Comparison of ENCODE assay signal across 1 cellular context in the genomic region with DNA sequence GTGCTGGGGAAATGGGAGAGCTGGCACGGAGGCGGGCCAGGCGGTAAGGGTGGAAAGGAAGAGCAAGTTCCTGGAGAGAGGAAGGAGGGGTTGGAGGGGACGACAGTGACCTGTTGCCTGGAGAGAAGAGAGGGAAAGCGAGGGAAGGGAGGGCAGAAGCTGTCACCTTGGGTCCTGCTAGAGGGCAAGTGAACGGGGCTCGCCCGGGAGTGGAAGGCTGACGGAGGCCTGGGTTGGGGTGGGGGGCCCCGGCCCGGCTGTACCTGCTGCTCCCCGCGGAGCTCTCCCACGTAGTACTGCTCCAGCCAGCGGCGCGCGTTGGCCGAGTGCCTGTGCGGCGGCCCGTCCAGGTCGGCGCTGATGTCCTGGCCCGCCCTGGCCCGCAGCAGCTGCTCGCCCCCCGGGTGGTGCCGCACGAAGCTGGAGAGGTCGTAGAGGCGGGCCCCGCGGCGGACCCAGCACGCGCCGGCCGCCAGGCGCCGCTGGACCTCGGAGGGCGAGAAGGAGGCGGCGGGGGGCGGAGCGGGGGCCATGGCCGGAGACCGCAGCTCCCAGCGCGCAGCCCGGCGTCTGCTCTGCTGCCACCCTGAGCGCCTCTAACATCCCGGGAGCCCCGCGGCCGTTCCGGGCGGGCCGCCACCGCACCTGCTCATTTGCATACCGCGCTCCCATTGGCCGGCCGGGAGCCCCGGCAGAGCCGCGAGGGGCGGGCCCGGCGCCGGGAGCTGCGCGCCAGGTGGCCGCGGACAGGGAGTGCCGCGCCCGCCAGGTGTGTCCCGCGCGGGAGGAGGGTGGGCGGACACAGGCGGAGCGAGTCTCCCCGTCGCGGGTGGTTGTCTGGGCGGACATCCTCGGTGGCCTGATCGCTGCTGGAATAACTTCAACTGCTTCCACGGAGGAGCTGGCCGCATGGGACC.
A peak's percentile ranks its signal among the peaks of the same experiment; 100 is the strongest.
TF ChIP-seq lines count a peak whose summit lies in the region.

A gene with protein sequence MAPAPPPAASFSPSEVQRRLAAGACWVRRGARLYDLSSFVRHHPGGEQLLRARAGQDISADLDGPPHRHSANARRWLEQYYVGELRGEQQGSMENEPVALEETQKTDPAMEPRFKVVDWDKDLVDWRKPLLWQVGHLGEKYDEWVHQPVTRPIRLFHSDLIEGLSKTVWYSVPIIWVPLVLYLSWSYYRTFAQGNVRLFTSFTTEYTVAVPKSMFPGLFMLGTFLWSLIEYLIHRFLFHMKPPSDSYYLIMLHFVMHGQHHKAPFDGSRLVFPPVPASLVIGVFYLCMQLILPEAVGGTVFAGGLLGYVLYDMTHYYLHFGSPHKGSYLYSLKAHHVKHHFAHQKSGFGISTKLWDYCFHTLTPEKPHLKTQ (minus strand): TSS at position 598 of the 917 bp plus-strand sequence. CDS start 65 bp downstream, at position 533.

TF ChIP-seq in HepG2, 621 proteins besides CTCF, POLR2A, EP300 and RAD21 (continued from another document and continues in another):
- TF ChIP-seq DZIP1 (CRISPR knock-in tag; IDR thresholded peaks at IDR 0.05) (no peak), ZFP36 (IDR thresholded peaks at IDR 0.05; ENCODE audit: borderline replicate concordance, low read depth, low read length, partially characterized antibody) (no peak), ARHGAP35 (CRISPR knock-in tag; IDR thresholded peaks at IDR 0.05; ENCODE audit: borderline replicate concordance) (no peak), NCOA2 (CRISPR knock-in tag; IDR thresholded peaks at IDR 0.05) (no peak), TOPORS (CRISPR knock-in tag; IDR thresholded peaks at IDR 0.05) (peak; percentile 82), TARDBP (CRISPR knock-in tag; IDR thresholded peaks at IDR 0.05) (peak; percentile 49; the same call in 1 of the 2 replicates), BRF2 (CRISPR knock-in tag; IDR thresholded peaks at IDR 0.05) (peak; percentile 60; the same call in 1 of the 2 replicates), ZFP90 (CRISPR knock-in tag; IDR thresholded peaks at IDR 0.05; ENCODE audit: borderline replicate concordance) (peak; percentile 20; the same call in 1 of the 2 replicates), ZNF530 (CRISPR knock-in tag; IDR thresholded peaks at IDR 0.05; ENCODE audit: low read depth) (no peak), DRAP1 (CRISPR knock-in tag; IDR thresholded peaks at IDR 0.05) (no peak), ELF1 (CRISPR knock-in tag; IDR thresholded peaks at IDR 0.05) (no peak), HNF4A (CRISPR knock-in tag; IDR thresholded peaks at IDR 0.05) (no peak), ZNF337 (CRISPR knock-in tag; IDR thresholded peaks at IDR 0.05; ENCODE audit: borderline replicate concordance, low read depth) (no peak), HOXD1 (CRISPR knock-in tag; IDR thresholded peaks at IDR 0.05) (0 out of 2 replicates have a peak, but pooled peaks have one; percentile 33), ZGPAT (CRISPR knock-in tag; IDR thresholded peaks at IDR 0.05) (no peak), PLRG1 (conservative IDR thresholded peaks at IDR 0.05) (no peak), ZNF761 (CRISPR knock-in tag; conservative IDR thresholded peaks at IDR 0.05) (peak; percentile 91; the same call in 1 of the 2 replicates), NPAS2 (CRISPR knock-in tag; IDR thresholded peaks at IDR 0.05; ENCODE audit: borderline replicate concordance) (no peak), KLF12 (CRISPR knock-in tag; IDR thresholded peaks at IDR 0.05; ENCODE audit: borderline replicate concordance) (peak; percentile 74), SP140L (CRISPR knock-in tag; IDR thresholded peaks at IDR 0.05; ENCODE audit: borderline replicate concordance) (no peak), ZNF232 (CRISPR knock-in tag; IDR thresholded peaks at IDR 0.05; ENCODE audit: borderline replicate concordance) (no peak), KDM1A (CRISPR knock-in tag; IDR thresholded peaks at IDR 0.05) (no peak), NR2F6 (IDR thresholded peaks at IDR 0.05) (no peak), NR2F6 (CRISPR knock-in tag; IDR thresholded peaks at IDR 0.05) (no peak), ZNF292 (CRISPR knock-in tag; IDR thresholded peaks at IDR 0.05; ENCODE audit: borderline replicate concordance, low read depth) (no peak), ZNF484 (CRISPR knock-in tag; IDR thresholded peaks at IDR 0.05; ENCODE audit: borderline replicate concordance, low read depth) (no peak), ZNF207 (IDR thresholded peaks at IDR 0.05; ENCODE audit: borderline replicate concordance) (no peak), ZNF160 (CRISPR knock-in tag; IDR thresholded peaks at IDR 0.05) (no peak), ZNF441 (CRISPR knock-in tag; IDR thresholded peaks at IDR 0.05; ENCODE audit: borderline replicate concordance) (peak; percentile 47; the same call in 1 of the 2 replicates), POGZ (CRISPR knock-in tag; IDR thresholded peaks at IDR 0.05) (no peak), ZNF777 (CRISPR knock-in tag; IDR thresholded peaks at IDR 0.05) (peak; percentile 60; the same call in 1 of the 2 replicates), SYNCRIP (IDR thresholded peaks at IDR 0.05; ENCODE audit: insufficient read depth, low read depth, low read length) (no peak), GFI1 (CRISPR knock-in tag; IDR thresholded peaks at IDR 0.05; ENCODE audit: borderline replicate concordance) (no peak), ZNF674 (CRISPR knock-in tag; IDR thresholded peaks at IDR 0.05; ENCODE audit: low read depth) (no peak), ZNF615 (CRISPR knock-in tag; IDR thresholded peaks at IDR 0.05; ENCODE audit: borderline replicate concordance) (no peak), FOXM1 (CRISPR knock-in tag; IDR thresholded peaks at IDR 0.05) (no peak), ZBTB2 (CRISPR knock-in tag; IDR thresholded peaks at IDR 0.05; ENCODE audit: low read depth) (peak; percentile 74; the same call in 1 of the 2 replicates), ZNF333 (CRISPR knock-in tag; IDR thresholded peaks at IDR 0.05; ENCODE audit: borderline replicate concordance) (no peak)
- TF ChIP-seq, protein P1, sequence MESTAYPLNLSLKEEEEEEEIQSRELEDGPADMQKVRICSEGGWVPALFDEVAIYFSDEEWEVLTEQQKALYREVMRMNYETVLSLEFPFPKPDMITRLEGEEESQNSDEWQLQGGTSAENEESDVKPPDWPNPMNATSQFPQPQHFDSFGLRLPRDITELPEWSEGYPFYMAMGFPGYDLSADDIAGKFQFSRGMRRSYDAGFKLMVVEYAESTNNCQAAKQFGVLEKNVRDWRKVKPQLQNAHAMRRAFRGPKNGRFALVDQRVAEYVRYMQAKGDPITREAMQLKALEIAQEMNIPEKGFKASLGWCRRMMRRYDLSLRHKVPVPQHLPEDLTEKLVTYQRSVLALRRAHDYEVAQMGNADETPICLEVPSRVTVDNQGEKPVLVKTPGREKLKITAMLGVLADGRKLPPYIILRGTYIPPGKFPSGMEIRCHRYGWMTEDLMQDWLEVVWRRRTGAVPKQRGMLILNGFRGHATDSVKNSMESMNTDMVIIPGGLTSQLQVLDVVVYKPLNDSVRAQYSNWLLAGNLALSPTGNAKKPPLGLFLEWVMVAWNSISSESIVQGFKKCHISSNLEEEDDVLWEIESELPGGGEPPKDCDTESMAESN (CRISPR knock-in tag; conservative IDR thresholded peaks at IDR 0.05) = no peak; the same call in 1 of the 2 replicates
- TF ChIP-seq, protein P2, sequence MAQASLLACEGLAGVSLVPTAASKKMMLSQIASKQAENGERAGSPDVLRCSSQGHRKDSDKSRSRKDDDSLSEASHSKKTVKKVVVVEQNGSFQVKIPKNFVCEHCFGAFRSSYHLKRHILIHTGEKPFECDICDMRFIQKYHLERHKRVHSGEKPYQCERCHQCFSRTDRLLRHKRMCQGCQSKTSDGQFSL (CRISPR knock-in tag; IDR thresholded peaks at IDR 0.05) = peak; percentile 73; the same call in 1 of the 2 replicates
- TF ChIP-seq, protein P3, sequence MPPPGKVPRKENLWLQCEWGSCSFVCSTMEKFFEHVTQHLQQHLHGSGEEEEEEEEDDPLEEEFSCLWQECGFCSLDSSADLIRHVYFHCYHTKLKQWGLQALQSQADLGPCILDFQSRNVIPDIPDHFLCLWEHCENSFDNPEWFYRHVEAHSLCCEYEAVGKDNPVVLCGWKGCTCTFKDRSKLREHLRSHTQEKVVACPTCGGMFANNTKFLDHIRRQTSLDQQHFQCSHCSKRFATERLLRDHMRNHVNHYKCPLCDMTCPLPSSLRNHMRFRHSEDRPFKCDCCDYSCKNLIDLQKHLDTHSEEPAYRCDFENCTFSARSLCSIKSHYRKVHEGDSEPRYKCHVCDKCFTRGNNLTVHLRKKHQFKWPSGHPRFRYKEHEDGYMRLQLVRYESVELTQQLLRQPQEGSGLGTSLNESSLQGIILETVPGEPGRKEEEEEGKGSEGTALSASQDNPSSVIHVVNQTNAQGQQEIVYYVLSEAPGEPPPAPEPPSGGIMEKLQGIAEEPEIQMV (CRISPR knock-in tag; IDR thresholded peaks at IDR 0.05; ENCODE audit: low read depth) = peak; percentile 84
- TF ChIP-seq, protein P4, sequence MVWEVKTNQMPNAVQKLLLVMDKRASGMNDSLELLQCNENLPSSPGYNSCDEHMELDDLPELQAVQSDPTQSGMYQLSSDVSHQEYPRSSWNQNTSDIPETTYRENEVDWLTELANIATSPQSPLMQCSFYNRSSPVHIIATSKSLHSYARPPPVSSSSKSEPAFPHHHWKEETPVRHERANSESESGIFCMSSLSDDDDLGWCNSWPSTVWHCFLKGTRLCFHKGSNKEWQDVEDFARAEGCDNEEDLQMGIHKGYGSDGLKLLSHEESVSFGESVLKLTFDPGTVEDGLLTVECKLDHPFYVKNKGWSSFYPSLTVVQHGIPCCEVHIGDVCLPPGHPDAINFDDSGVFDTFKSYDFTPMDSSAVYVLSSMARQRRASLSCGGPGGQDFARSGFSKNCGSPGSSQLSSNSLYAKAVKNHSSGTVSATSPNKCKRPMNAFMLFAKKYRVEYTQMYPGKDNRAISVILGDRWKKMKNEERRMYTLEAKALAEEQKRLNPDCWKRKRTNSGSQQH (CRISPR knock-in tag; IDR thresholded peaks at IDR 0.05; ENCODE audit: low read depth) = no peak
